Comparison of ENCODE assay signal across 8 cellular contexts in genomic region chr15:69265347-69265955, GRCh38. TPM values are rescaled to one million over a fixed set of nuclear protein-coding genes. Genes with fewer than 3 reads are reported as not detected.
DNase-seq lines count a peak whose midpoint lies in the region; ATAC-seq and TF ChIP-seq lines count a peak whose summit lies in the region.

No MANE protein-coding gene starts in this region.

- intact Hi-C loops in heart left ventricle (cut with DNase I) (loop anchor here (1.0 to 10.0 kb wide), 8 partner anchors 101 to 208 kb away; partner anchors contain the start of gene GLCE (in 5 of the 10)), Right ventricle myocardium superior (cut with DNase I) (loop anchor here (2.0 to 10.0 kb wide), 2 partner anchors 101 to 205 kb away; partner anchors contain the start of gene GLCE), OCI-LY7 (cut with micrococcal nuclease; ENCODE audit: unreplicated experiment) (loop anchor here (2.0 kb wide), 1 partner anchor 207 kb away; no protein-coding TSS in a partner anchor)

- H4K20me1 ChIP-seq in OCI-LY7 (ENCODE audit: insufficient read depth, low read length) = 0 out of 2 replicates have a peak, but pooled peaks cover 5% of the 10 kb centered on the region

- H3K27me3 ChIP-seq in heart left ventricle (no peaks in the 10 kb centered on the region), thoracic aorta (replicated peaks; ENCODE audit: insufficient read depth) (no peaks in the 10 kb centered on the region)

- no peak overlapping the region for H2AFZ ChIP-seq in OCI-LY7 (ENCODE audit: low read length)

- CTCF ChIA-PET in OCI-LY7 (lab: Charles Lee; ENCODE audit: unreplicated experiment) = no interaction called here

- POLR2A ChIA-PET in OCI-LY7 (lab: Charles Lee) = interaction anchor here (0.6 kb wide), 1 partner anchor 48 kb away, joined by 3 read pairs; no protein-coding TSS in a partner anchor

- no peak for DNase-seq in heart left ventricle
- no peak for DNase-seq in Right ventricle myocardium superior
- peak; percentile 47 for DNase-seq in OCI-LY7 (ENCODE audit: low spot score)
- peak; percentile 40 for DNase-seq in fibroblast of peridontal ligament (ENCODE audit: extremely low read depth)
- DNase-seq in thoracic aorta (ENCODE audit: low spot score) = no peak
- no peak for DNase-seq in stimulated activated CD4-positive, alpha-beta T cell treated with anti-CD3 and anti-CD28 coated beads, Interleukin-4, amount 100 ng/mL, for 1 hour

- ATAC-seq in heart left ventricle = no peak
- ATAC-seq in Right ventricle myocardium superior (ENCODE audit: poor library complexity) = no peak
- no peak for ATAC-seq in thoracic aorta (ENCODE audit: insufficient number of reproducible peaks, low FRiP score, low read depth)
- no peak for ATAC-seq in HG03135 (IDR thresholded peaks at IDR 0.05; ENCODE audit: unreplicated experiment)
- ATAC-seq in GM19397 (IDR thresholded peaks at IDR 0.05; ENCODE audit: unreplicated experiment) = no peak

- no peak overlapping the region for H3K4me3 ChIP-seq in heart left ventricle
- H3K4me3 ChIP-seq in OCI-LY7 (ENCODE audit: low read depth, low read length, poor library complexity, severe bottlenecking) = no peak overlapping the region
- H3K4me3 ChIP-seq in thoracic aorta = no peak overlapping the region

- H3K4me1 ChIP-seq in heart left ventricle (peaks cover 0 to 3% (median 0%) of the 10 kb centered on the region in 12 donors), OCI-LY7 (ENCODE audit: insufficient read depth, low read length, poor library complexity, severe bottlenecking) (no peaks in the 10 kb centered on the region), thoracic aorta (ENCODE audit: control insufficient read depth in 1 of 2, low read depth in 2 of 2) (no peaks in the 10 kb centered on the region)

- no peak for TF ChIP-seq POLR2A in heart left ventricle (IDR thresholded peaks at IDR 0.05)

- no peak overlapping the region for H3K4me2 ChIP-seq in OCI-LY7 (ENCODE audit: low read length)

- H3K36me3 ChIP-seq in heart left ventricle (peaks cover 0 to 36% (median 21%) of the 10 kb centered on the region in 9 donors), OCI-LY7 (ENCODE audit: insufficient read depth, low read length) (no peaks in the 10 kb centered on the region), thoracic aorta (no peaks in the 10 kb centered on the region)

- no peaks in the 10 kb centered on the region for H3K9me3 ChIP-seq in heart left ventricle
- H3K9me3 ChIP-seq in OCI-LY7 (ENCODE audit: low read length) = no peaks in the 10 kb centered on the region
- H3K9me3 ChIP-seq in thoracic aorta = no peaks in the 10 kb centered on the region

- WGBS in heart left ventricle, 4 donors = 35 to 47% (median 40%) methylated on average over 5 of the region's 5 CpGs

- BruUV-seq in OCI-LY7 (replicated peaks; lab: Mats Ljungman, UMichigan) = no TSS peak

- peak; percentile 47 to 75 (median 65) for TF ChIP-seq CTCF in heart left ventricle (IDR thresholded peaks at IDR 0.05)
- peak; percentile 85 for TF ChIP-seq CTCF in OCI-LY7 (conservative IDR thresholded peaks at IDR 0.05; ENCODE audit: low read length)
- peak; percentile 47 for TF ChIP-seq CTCF in thoracic aorta (IDR thresholded peaks at IDR 0.05)

- no peaks in the 10 kb centered on the region for H3K9me2 ChIP-seq in OCI-LY7 (ENCODE audit: insufficient read depth, low read length)

- no peaks in the 10 kb centered on the region for H3K79me2 ChIP-seq in OCI-LY7 (ENCODE audit: insufficient read depth, low read depth, low read length)

- no peak overlapping the region for H3K27ac ChIP-seq in heart left ventricle
- H3K27ac ChIP-seq in OCI-LY7 (ENCODE audit: low read depth, low read length, poor library complexity, severe bottlenecking) = no peak overlapping the region
- H3K27ac ChIP-seq in thoracic aorta = no peak overlapping the region

RNA-seq across cellular contexts. Expression of gene PAQR5, which starts 33.3 kb away (rescaled TPM):
- total RNA-seq in heart left ventricle (1 to 10 TPM in 5 of 9 donors, under 1 TPM in 4; 0.27 to 1.6 (median 1.1) TPM), Right ventricle myocardium superior (0.73 TPM), OCI-LY7 (2022) (not detected in 2 replicates), thoracic aorta (1 to 10 TPM; 1.2 to 6.1 TPM)
- polyA plus RNA-seq in heart left ventricle = 1 to 10 TPM in 1 of 2 donors, under 1 TPM in 1; 0.91 to 1.2 TPM
- total RNA-seq in OCI-LY7 (2014; rRNA removed; shearing (Covaris generic)) = not detected in 2 replicates

Comparison
In these comparisons a context has a peak if more than half of its experiments do, and no peak if none do; other contexts are left out.
1. DNase-seq: peak in OCI-LY7 (single experiment) and fibroblast of peridontal ligament (single experiment); none in heart left ventricle (0 of 5), Right ventricle myocardium superior (single experiment), thoracic aorta (single experiment) and stimulated activated CD4-positive, alpha-beta T cell treated with anti-CD3 and anti-CD28 coated beads, Interleukin-4, amount 100 ng/mL, for 1 hour (single experiment).
2. Peak in every context shown above with its lines, with median percentiles within 50 percentile points of each other: CTCF ChIP-seq.